Comparison of ENCODE assay signal across 22 cellular contexts in genomic region chr10:62580396-62580795, GRCh38.
"Had no signal": no experiment of that assay in that cellular context is flagged by ENCODE, and none has a peak within 500 bp of the region (broad histone marks: within the 10 kb centered on the region; RNA-seq: fewer than 3 reads in every experiment).

No MANE protein-coding gene starts in this region.

- H3K9me3 ChIP-seq: ascending aorta, neutrophil, prostate gland, stomach, thoracic aorta, upper lobe of right lung had no signal

- H3K27ac Mint-ChIP-seq: activated CD4-positive, alpha-beta memory T cell treated with anti-CD3 and anti-CD28 coated beads for 36 hours; activated CD4-positive, alpha-beta T cell treated with anti-CD3 and anti-CD28 coated beads for 36 hours; activated CD8-positive, alpha-beta memory T cell treated with anti-CD3 and anti-CD28 coated beads, Interleukin-2, amount 10 ng/mL, durations not matched to agents 7 days and 5 days; activated naive CD4-positive, alpha-beta T cell treated with anti-CD3 and anti-CD28 coated beads for 36 hours; activated naive CD8-positive, alpha-beta T cell treated with anti-CD3 and anti-CD28 coated beads, Interleukin-2, amount 50 U/mL, for 24 hours; activated T-helper 2 cell treated with anti-CD3 and anti-CD28 coated beads, Interferon-gamma antibody, Interleukin-2, Interleukin-4, amounts not matched to agents 10 μg/mL and 5 μg/mL and 100 μg/mL, durations not matched to agents 14 hours and 24 hours and 36 hours; memory B cell; natural killer cell; T-helper 1 cell treated with Interleukin-12 subunit alpha and Interleukin-12 subunit beta and Interleukin-4 antibody, amounts not matched to agents 30 μg/mL and 1 μg/mL, for 36 hours had no signal

- H3K9me3 Mint-ChIP-seq: activated CD4-positive, alpha-beta memory T cell treated with anti-CD3 and anti-CD28 coated beads for 36 hours; activated naive CD4-positive, alpha-beta T cell treated with anti-CD3 and anti-CD28 coated beads for 36 hours; activated naive CD8-positive, alpha-beta T cell treated with anti-CD3 and anti-CD28 coated beads, Interleukin-2, amount 50 U/mL, for 24 hours; activated T-helper 2 cell treated with anti-CD3 and anti-CD28 coated beads, Interferon-gamma antibody, Interleukin-2, Interleukin-4, amounts not matched to agents 10 μg/mL and 5 μg/mL and 100 μg/mL, durations not matched to agents 14 hours and 24 hours and 36 hours; memory B cell; natural killer cell; T-helper 1 cell treated with Interleukin-12 subunit alpha and Interleukin-12 subunit beta and Interleukin-4 antibody, amounts not matched to agents 30 μg/mL and 1 μg/mL, for 36 hours had no signal

- H3K27ac ChIP-seq: ascending aorta, cardiac muscle cell, neutrophil, prostate gland, stomach, thoracic aorta, upper lobe of right lung had no signal

- H3K36me3 ChIP-seq: ascending aorta, cardiac muscle cell, neutrophil, prostate gland, stomach, thoracic aorta, upper lobe of right lung had no signal

- H3K36me3 Mint-ChIP-seq: activated CD4-positive, alpha-beta memory T cell treated with anti-CD3 and anti-CD28 coated beads for 36 hours; activated CD8-positive, alpha-beta memory T cell treated with anti-CD3 and anti-CD28 coated beads, Interleukin-2, amount 10 ng/mL, durations not matched to agents 7 days and 5 days; memory B cell; natural killer cell had no signal

- ATAC-seq: activated CD4-positive, alpha-beta T cell treated with anti-CD3 and anti-CD28 coated beads for 36 hours; activated CD8-positive, alpha-beta memory T cell treated with anti-CD3 and anti-CD28 coated beads, Interleukin-2, amount 10 ng/mL, durations not matched to agents 7 days and 5 days; activated naive CD8-positive, alpha-beta T cell treated with anti-CD3 and anti-CD28 coated beads, Interleukin-2, amount 50 U/mL, for 24 hours; natural killer cell; sciatic nerve; upper lobe of right lung had no signal

- H3K4me3 Mint-ChIP-seq: activated CD4-positive, alpha-beta memory T cell treated with anti-CD3 and anti-CD28 coated beads for 36 hours; activated CD4-positive, alpha-beta T cell treated with anti-CD3 and anti-CD28 coated beads for 36 hours; activated CD8-positive, alpha-beta memory T cell treated with anti-CD3 and anti-CD28 coated beads, Interleukin-2, amount 10 ng/mL, durations not matched to agents 7 days and 5 days; activated naive CD4-positive, alpha-beta T cell treated with anti-CD3 and anti-CD28 coated beads for 36 hours; activated naive CD8-positive, alpha-beta T cell treated with anti-CD3 and anti-CD28 coated beads, Interleukin-2, amount 50 U/mL, for 24 hours; memory B cell; natural killer cell; T-helper 1 cell treated with Interleukin-12 subunit alpha and Interleukin-12 subunit beta and Interleukin-4 antibody, amounts not matched to agents 30 μg/mL and 1 μg/mL, for 36 hours had no signal

- H3K4me1 Mint-ChIP-seq: activated CD4-positive, alpha-beta T cell treated with anti-CD3 and anti-CD28 coated beads for 36 hours; natural killer cell had no signal

- H3K4me1 ChIP-seq: ascending aorta, prostate gland had no signal

- H3K27me3 Mint-ChIP-seq: memory B cell had no signal

- DNase-seq: activated CD4-positive, alpha-beta memory T cell treated with anti-CD3 and anti-CD28 coated beads for 36 hours; activated CD4-positive, alpha-beta T cell treated with anti-CD3 and anti-CD28 coated beads for 36 hours; activated CD8-positive, alpha-beta memory T cell treated with anti-CD3 and anti-CD28 coated beads, Interleukin-2, amount 10 ng/mL, durations not matched to agents 7 days and 5 days; activated naive CD4-positive, alpha-beta T cell treated with anti-CD3 and anti-CD28 coated beads for 36 hours; activated naive CD8-positive, alpha-beta T cell treated with anti-CD3 and anti-CD28 coated beads, Interleukin-2, amount 50 U/mL, for 24 hours; activated T-cell treated with anti-CD3 and anti-CD28 coated beads, Interleukin-2, amount 50 U/mL, for 1 hour; erythroblast; glutamatergic neuron; left ventricle myocardium superior; natural killer cell; stimulated activated CD4-positive, alpha-beta T cell treated with anti-CD3 and anti-CD28 coated beads, Interleukin-1b, Interleukin-23, amount 100 ng/mL, for 48 hours; stomach; upper lobe of right lung had no signal

- H3K4me3 ChIP-seq: ascending aorta, cardiac muscle cell, prostate gland, stomach, thoracic aorta, upper lobe of right lung had no signal

- H3K27me3 ChIP-seq: ascending aorta, stomach, upper lobe of right lung had no signal
